In the genomic region with DNA sequence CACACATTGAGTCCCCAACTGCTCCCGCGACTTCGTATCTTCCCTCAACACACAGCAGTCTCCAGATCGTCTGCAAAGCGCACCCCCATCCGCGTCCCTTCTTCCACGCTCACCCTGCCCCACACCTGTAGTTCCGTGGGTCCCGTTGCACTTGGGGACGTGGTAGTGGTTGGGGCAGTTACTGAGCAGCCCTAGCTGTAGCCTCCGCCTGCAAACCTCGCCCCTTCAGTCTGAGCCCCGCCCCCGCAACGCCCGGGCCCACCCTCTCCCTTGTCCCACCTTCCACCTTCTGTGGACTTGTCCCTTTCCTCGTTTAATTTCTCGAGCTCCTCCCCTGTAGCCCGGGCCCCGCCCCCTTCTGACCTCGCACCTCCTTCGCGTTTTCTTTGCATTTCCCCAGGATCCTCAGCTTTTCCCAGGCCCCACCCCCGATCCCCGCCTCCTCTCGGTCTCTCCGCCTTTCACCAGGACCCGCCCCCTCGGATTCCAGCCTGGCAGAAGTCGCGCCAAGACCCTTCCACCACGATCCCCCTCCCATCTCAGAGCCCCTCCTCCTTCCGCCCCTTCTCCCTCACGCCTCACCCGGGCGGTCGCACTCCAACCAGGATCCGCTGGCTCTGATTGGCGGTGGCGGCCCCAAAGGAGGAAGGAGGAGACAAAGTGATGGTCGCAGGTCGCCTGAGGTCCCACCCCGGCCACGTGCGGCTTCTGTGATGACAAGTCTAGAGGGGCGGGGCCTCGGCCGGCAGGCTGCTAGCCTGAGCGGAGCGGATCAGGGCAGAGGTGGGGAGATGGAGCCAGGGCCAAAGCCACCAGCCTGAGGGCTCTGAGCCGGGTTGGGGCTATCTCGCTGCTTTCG, we compare ENCODE assay signal across 1 cellular context.
A peak's percentile ranks its signal among the peaks of the same experiment; 100 is the strongest.
TF ChIP-seq lines count a peak whose summit lies in the region.

Gene ATOSB, minus strand, starts transcription at position 183 of the 859 bp plus-strand sequence. CDS start 7,588 bp downstream, outside the sequence.

TF ChIP-seq in WTC11, 78 proteins besides CTCF, POLR2A, EP300 and RAD21 (continued from another document):
- TF ChIP-seq USF2 (CRISPR knock-in tag; IDR thresholded peaks at IDR 0.05) (peak; percentile 83), E2F5 (CRISPR knock-in tag; IDR thresholded peaks at IDR 0.05) (0 out of 2 replicates have a peak, but pooled peaks have one; percentile 63), ETV6 (CRISPR knock-in tag; IDR thresholded peaks at IDR 0.05) (no peak)
